ENCODE assay signal across 1 cellular context in the genomic region with DNA sequence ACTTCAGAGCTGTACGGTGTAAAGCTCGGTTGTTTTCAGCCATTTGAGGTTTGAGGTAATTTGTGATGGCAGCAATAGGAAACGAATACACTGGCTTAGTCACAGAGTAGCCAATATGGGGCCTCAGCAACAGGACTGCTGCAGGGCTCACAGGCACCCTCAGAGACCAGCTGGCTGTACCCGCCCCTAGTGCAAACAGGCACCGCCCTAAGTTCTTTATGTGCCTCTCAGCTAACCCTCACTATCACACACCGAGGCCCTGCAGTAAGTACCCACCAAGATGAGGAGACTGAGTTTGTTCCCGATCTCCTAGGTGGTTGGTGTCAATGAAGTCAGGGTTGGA.
TF ChIP-seq lines count a peak whose summit lies in the region.

No MANE protein-coding gene starts in this region.

TF ChIP-seq in IMR-90, 13 proteins besides CTCF, POLR2A, EP300 and RAD21:
- TF ChIP-seq, protein P1, sequence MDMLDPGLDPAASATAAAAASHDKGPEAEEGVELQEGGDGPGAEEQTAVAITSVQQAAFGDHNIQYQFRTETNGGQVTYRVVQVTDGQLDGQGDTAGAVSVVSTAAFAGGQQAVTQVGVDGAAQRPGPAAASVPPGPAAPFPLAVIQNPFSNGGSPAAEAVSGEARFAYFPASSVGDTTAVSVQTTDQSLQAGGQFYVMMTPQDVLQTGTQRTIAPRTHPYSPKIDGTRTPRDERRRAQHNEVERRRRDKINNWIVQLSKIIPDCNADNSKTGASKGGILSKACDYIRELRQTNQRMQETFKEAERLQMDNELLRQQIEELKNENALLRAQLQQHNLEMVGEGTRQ (IDR thresholded peaks at IDR 0.05; ENCODE audit: low read depth, low read length) = no peak
- TF ChIP-seq BHLHE40 (IDR thresholded peaks at IDR 0.05; ENCODE audit: low read depth, low read length) = no peak
